In genomic region chr15:84755736-84756527, GRCh38 we compare ENCODE assay signal across 1 cellular context.
TF ChIP-seq lines count a peak whose summit lies in the region.

No MANE protein-coding gene starts in this region.

TF ChIP-seq in liver, 16 proteins besides CTCF, POLR2A, EP300 and RAD21 (continued from another document):
- TF ChIP-seq, protein P1, sequence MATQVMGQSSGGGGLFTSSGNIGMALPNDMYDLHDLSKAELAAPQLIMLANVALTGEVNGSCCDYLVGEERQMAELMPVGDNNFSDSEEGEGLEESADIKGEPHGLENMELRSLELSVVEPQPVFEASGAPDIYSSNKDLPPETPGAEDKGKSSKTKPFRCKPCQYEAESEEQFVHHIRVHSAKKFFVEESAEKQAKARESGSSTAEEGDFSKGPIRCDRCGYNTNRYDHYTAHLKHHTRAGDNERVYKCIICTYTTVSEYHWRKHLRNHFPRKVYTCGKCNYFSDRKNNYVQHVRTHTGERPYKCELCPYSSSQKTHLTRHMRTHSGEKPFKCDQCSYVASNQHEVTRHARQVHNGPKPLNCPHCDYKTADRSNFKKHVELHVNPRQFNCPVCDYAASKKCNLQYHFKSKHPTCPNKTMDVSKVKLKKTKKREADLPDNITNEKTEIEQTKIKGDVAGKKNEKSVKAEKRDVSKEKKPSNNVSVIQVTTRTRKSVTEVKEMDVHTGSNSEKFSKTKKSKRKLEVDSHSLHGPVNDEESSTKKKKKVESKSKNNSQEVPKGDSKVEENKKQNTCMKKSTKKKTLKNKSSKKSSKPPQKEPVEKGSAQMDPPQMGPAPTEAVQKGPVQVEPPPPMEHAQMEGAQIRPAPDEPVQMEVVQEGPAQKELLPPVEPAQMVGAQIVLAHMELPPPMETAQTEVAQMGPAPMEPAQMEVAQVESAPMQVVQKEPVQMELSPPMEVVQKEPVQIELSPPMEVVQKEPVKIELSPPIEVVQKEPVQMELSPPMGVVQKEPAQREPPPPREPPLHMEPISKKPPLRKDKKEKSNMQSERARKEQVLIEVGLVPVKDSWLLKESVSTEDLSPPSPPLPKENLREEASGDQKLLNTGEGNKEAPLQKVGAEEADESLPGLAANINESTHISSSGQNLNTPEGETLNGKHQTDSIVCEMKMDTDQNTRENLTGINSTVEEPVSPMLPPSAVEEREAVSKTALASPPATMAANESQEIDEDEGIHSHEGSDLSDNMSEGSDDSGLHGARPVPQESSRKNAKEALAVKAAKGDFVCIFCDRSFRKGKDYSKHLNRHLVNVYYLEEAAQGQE (IDR thresholded peaks at IDR 0.05): peak; percentile 76
- TF ChIP-seq TAF1 (conservative IDR thresholded peaks at IDR 0.05) (no peak), SP1 (IDR thresholded peaks at IDR 0.05) (peak; percentile 63), GABPA (IDR thresholded peaks at IDR 0.05 in 1 of 2, conservative IDR thresholded peaks at IDR 0.05 in 1 of 2) (peak in 1 of 2 donors; percentile 28), JUND (IDR thresholded peaks at IDR 0.05) (no peak), HNF4G (IDR thresholded peaks at IDR 0.05) (no peak), RXRA (IDR thresholded peaks at IDR 0.05) (peak; percentile 10 to 71), HNF4A (conservative IDR thresholded peaks at IDR 0.05) (peak; percentile 78 to 83), FOXA2 (IDR thresholded peaks at IDR 0.05) (peak; percentile 40), YY1 (IDR thresholded peaks at IDR 0.05) (peak; percentile 82), FOXA1 (IDR thresholded peaks at IDR 0.05) (no peak)
- TF ChIP-seq, protein P2, sequence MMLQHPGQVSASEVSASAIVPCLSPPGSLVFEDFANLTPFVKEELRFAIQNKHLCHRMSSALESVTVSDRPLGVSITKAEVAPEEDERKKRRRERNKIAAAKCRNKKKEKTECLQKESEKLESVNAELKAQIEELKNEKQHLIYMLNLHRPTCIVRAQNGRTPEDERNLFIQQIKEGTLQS (IDR thresholded peaks at IDR 0.05): peak; percentile 37
